8 cellular contexts compared by ENCODE assay signal in the genomic region with DNA sequence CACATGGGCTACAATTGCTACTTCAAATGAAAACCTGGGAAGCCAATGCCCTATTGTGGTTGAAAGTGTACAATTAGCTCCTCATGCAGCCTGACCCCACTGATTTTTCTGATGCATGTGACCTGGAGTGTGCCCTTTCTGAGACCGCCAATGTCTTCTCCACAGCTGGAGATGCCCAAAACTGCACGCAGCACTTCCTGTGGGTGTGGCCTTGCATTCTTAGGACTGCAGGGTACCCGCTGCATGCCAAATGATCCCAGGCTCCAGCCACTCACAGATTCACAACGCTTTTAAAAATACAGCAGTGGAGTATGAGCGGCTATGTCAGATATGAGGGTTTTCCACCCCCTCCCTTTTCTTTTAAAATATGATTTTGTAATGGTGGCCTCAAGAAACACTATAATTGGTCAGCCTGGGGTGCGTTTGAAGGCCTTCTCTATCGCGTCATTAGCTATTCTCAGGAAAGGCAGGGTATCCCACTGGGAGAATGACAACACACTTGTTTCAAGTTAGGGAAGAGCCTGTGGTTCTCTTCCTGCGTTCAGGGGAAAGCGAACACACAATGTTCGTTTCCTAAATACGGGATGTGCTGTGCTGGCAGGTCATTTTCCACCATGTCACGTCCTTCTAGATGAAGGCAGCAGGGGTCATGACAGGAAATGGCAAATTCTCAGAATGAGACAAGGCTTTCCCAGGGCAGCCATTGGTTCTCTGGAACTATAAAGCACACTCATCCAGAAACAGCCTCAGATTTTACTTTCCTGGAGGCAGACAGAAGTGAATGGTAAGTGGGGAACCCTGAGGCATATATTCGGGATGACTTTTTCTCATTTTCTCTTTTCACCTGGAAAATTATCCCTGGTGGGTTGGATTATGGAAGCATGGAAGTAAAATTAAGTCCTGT. TPM values are rescaled to one million over a fixed set of nuclear protein-coding genes. Genes with fewer than 3 reads are reported as not detected.
DNase-seq lines count a peak whose midpoint lies in the region; ATAC-seq and TF ChIP-seq lines count a peak whose summit lies in the region.

A gene with protein sequence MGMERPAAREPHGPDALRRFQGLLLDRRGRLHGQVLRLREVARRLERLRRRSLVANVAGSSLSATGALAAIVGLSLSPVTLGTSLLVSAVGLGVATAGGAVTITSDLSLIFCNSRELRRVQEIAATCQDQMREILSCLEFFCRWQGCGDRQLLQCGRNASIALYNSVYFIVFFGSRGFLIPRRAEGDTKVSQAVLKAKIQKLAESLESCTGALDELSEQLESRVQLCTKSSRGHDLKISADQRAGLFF (plus strand): TSS at position 749 of the 904 bp plus-strand sequence. CDS start 33 bp downstream, at position 782.

- H3K27me3 Mint-ChIP-seq in CD14-positive monocyte (ENCODE audit: low read depth in 3 of 3): peaks cover 0 to 2% (median 1%) of the 10 kb centered on the region in 3 donors
- H3K27me3 Mint-ChIP-seq in effector memory CD8-positive, alpha-beta T cell: no peaks in the 10 kb centered on the region

- H3K9me3 Mint-ChIP-seq in CD14-positive monocyte: no peaks in the 10 kb centered on the region
- no peaks in the 10 kb centered on the region for H3K9me3 Mint-ChIP-seq in effector memory CD8-positive, alpha-beta T cell

- H3K27ac ChIP-seq in OCI-LY3 (ENCODE audit: low read length) (no peak within 1 kb of the TSS), muscle layer of duodenum (ENCODE audit: low read length) (peak within 1 kb of the TSS; percentile 82)

- TF ChIP-seq CTCF in CD14-positive monocyte (IDR thresholded peaks at IDR 0.05) (no peak), OCI-LY3 (IDR thresholded peaks at IDR 0.05; ENCODE audit: low read depth, low read length) (no peak)

- DNase-seq in CD14-positive monocyte (ENCODE audit: low spot score): no peak
- no peak for DNase-seq in effector memory CD8-positive, alpha-beta T cell
- DNase-seq in activated CD4-positive, CD25-positive, alpha-beta regulatory T cell (lab: John Stamatoyannopoulos, UW): no peak

- H3K9ac ChIP-seq in OCI-LY3 (ENCODE audit: low read length): peak within 1 kb of the TSS; percentile 73

- peaks cover 12% of the 10 kb centered on the region for H3K4me1 Mint-ChIP-seq in CD14-positive monocyte
- H3K4me1 Mint-ChIP-seq in effector memory CD8-positive, alpha-beta T cell (ENCODE audit: low read depth in 2 of 2): peaks cover 7 to 11% of the 10 kb centered on the region in 2 donors

- ATAC-seq in effector memory CD8-positive, alpha-beta T cell (replicated peaks): no peak
- no peak for ATAC-seq in GM21423 (IDR thresholded peaks at IDR 0.05; ENCODE audit: unreplicated experiment)
- ATAC-seq in GM19467 (IDR thresholded peaks at IDR 0.05; ENCODE audit: unreplicated experiment): no peak
- no peak for ATAC-seq in GM19351 (IDR thresholded peaks at IDR 0.05; ENCODE audit: unreplicated experiment)

- H3K4me3 ChIP-seq in OCI-LY3 (ENCODE audit: low read length) (peak within 1 kb of the TSS; percentile 82), muscle layer of duodenum (ENCODE audit: low read depth in 1 of 2, low read length in 2 of 2) (peak within 1 kb of the TSS; percentile 75 to 76)

- no peaks in the 10 kb centered on the region for H3K36me3 ChIP-seq in OCI-LY3 (replicated peaks; ENCODE audit: low read depth, low read length)
- no peaks in the 10 kb centered on the region for H3K36me3 ChIP-seq in muscle layer of duodenum (ENCODE audit: control insufficient read depth in 1 of 2, insufficient read depth in 2 of 2, low read length in 2 of 2)

- no peaks in the 10 kb centered on the region for H4K20me1 ChIP-seq in OCI-LY3 (ENCODE audit: insufficient read depth, low read length)

- peak within 1 kb of the TSS; percentile 84 to 89 for H3K4me3 Mint-ChIP-seq in CD14-positive monocyte
- H3K4me3 Mint-ChIP-seq in effector memory CD8-positive, alpha-beta T cell: peak within 1 kb of the TSS; percentile 85

- H3K9me3 ChIP-seq in OCI-LY3 (ENCODE audit: insufficient read depth, low read length) (no peaks in the 10 kb centered on the region), muscle layer of duodenum (ENCODE audit: control insufficient read depth in 1 of 2, low read length in 2 of 2) (no peaks in the 10 kb centered on the region)

- H3K27me3 ChIP-seq in OCI-LY3 (ENCODE audit: low read depth, low read length) (peaks cover 9% of the 10 kb centered on the region), muscle layer of duodenum (ENCODE audit: low read depth, low read length) (no peaks in the 10 kb centered on the region)

- peaks cover 3 to 9% of the 10 kb centered on the region in 2 donors for H3K36me3 Mint-ChIP-seq in CD14-positive monocyte
- peaks cover 8% of the 10 kb centered on the region for H3K36me3 Mint-ChIP-seq in effector memory CD8-positive, alpha-beta T cell (ENCODE audit: insufficient read depth)

- H3K4me2 ChIP-seq in OCI-LY3 (ENCODE audit: low read length): peak within 1 kb of the TSS; percentile 85

- H3K27ac Mint-ChIP-seq in CD14-positive monocyte: peak within 1 kb of the TSS in 1 of 7 donors; percentile 74
- peak within 1 kb of the TSS in 1 of 2 donors; percentile 72 for H3K27ac Mint-ChIP-seq in effector memory CD8-positive, alpha-beta T cell

- H2AFZ ChIP-seq in OCI-LY3 (ENCODE audit: low read depth, low read length): peak within 1 kb of the TSS; percentile 94

- intact Hi-C loops in CD14-positive monocyte (cut with micrococcal nuclease): loop anchor here in 1 of 2 donors (10.0 kb wide), 1 partner anchor 450 kb away; no protein-coding TSS in a partner anchor

- H3K4me1 ChIP-seq in OCI-LY3 (ENCODE audit: low read length) (peaks cover 26% of the 10 kb centered on the region), muscle layer of duodenum (ENCODE audit: control insufficient read depth in 1 of 2, insufficient read depth in 2 of 2, low read length in 2 of 2) (peaks cover 13 to 14% of the 10 kb centered on the region in 2 donors)

- H3K79me2 ChIP-seq in OCI-LY3 (ENCODE audit: low read length): no peaks in the 10 kb centered on the region

RNA-seq across cellular contexts. Expression of the gene that starts here (rescaled TPM):
- under 1 TPM in 1 of 2 donors, not detected in 1; 0.08 TPM for polyA plus RNA-seq in CD14-positive monocyte
